ENCODE assay signal across 8 cellular contexts in genomic region chr5:51382759-51383493, GRCh38. TPM values are rescaled to one million over a fixed set of nuclear protein-coding genes. Genes with fewer than 3 reads are reported as not detected.
DNase-seq lines count a peak whose midpoint lies in the region; ATAC-seq and TF ChIP-seq lines count a peak whose summit lies in the region.

TSS of gene ISL1 (plus strand) at chr5:51383448. CDS start at chr5:51383672, 224 bp downstream.

- H3K9me3 ChIP-seq in left lung = no peaks in the 10 kb centered on the region
- H3K9me3 ChIP-seq in subcutaneous abdominal adipose tissue (ENCODE audit: control insufficient read depth in 5 of 5, low read length in 5 of 5) = peaks cover 0 to 3% (median 0%) of the 10 kb centered on the region in 5 donors

- no peaks in the 10 kb centered on the region for H3K36me3 ChIP-seq in left lung
- no peaks in the 10 kb centered on the region for H3K36me3 ChIP-seq in subcutaneous abdominal adipose tissue (ENCODE audit: control insufficient read depth in 5 of 5, insufficient read depth in 5 of 5, low read length in 5 of 5)

- H3K36me3 Mint-ChIP-seq in activated CD8-positive, alpha-beta memory T cell treated with anti-CD3 and anti-CD28 coated beads, Interleukin-2, amount 10 ng/mL, durations not matched to agents 7 days and 5 days = no peaks in the 10 kb centered on the region

- H3K27ac ChIP-seq in caudate nucleus (ENCODE audit: low read depth, low read length) = no peak within 1 kb of the TSS
- no peak within 1 kb of the TSS for H3K27ac ChIP-seq in left lung
- H3K27ac ChIP-seq in subcutaneous abdominal adipose tissue (ENCODE audit: low read depth, low read length) = no peak within 1 kb of the TSS

- peaks cover 99% of the 10 kb centered on the region for H3K27me3 Mint-ChIP-seq in activated CD8-positive, alpha-beta memory T cell treated with anti-CD3 and anti-CD28 coated beads, Interleukin-2, amount 10 ng/mL, durations not matched to agents 7 days and 5 days

- H3K4me3 ChIP-seq in left lung = peak within 1 kb of the TSS; percentile 27
- H3K4me3 ChIP-seq in subcutaneous abdominal adipose tissue (ENCODE audit: low read depth in 1 of 5, low read length in 5 of 5) = peak within 1 kb of the TSS; percentile 49 to 70 (median 60)

- H3K9me3 Mint-ChIP-seq in activated CD8-positive, alpha-beta memory T cell treated with anti-CD3 and anti-CD28 coated beads, Interleukin-2, amount 10 ng/mL, durations not matched to agents 7 days and 5 days (ENCODE audit: low read depth) = no peaks in the 10 kb centered on the region

- H3K4me3 Mint-ChIP-seq in activated CD8-positive, alpha-beta memory T cell treated with anti-CD3 and anti-CD28 coated beads, Interleukin-2, amount 10 ng/mL, durations not matched to agents 7 days and 5 days = peak within 1 kb of the TSS; percentile 39

- peaks cover 16% of the 10 kb centered on the region for H3K4me1 Mint-ChIP-seq in activated CD8-positive, alpha-beta memory T cell treated with anti-CD3 and anti-CD28 coated beads, Interleukin-2, amount 10 ng/mL, durations not matched to agents 7 days and 5 days

- no peak for ATAC-seq in activated CD8-positive, alpha-beta memory T cell treated with anti-CD3 and anti-CD28 coated beads, Interleukin-2, amount 10 ng/mL, durations not matched to agents 7 days and 5 days
- peak; percentile 94 for ATAC-seq in left lung

- no peak for DNase-seq in activated CD8-positive, alpha-beta memory T cell treated with anti-CD3 and anti-CD28 coated beads, Interleukin-2, amount 10 ng/mL, durations not matched to agents 7 days and 5 days
- DNase-seq in activated CD8-positive, alpha-beta memory T cell treated with anti-CD3 and anti-CD28 coated beads, Interleukin-2, amount 50 U/mL, for 4 hours = no peak
- DNase-seq in NCI-H226 (peak; percentile 92), caudate nucleus (lab: John Stamatoyannopoulos, UW) (peak in 42 of 61 donors; percentile 12 to 87 (median 48)), left lung (peak; percentile 46 to 79)
- no peak for DNase-seq in activated CD8-positive, alpha-beta memory T cell treated with anti-CD3 and anti-CD28 coated beads, Interleukin-2, amount 50 U/mL, for 48 hours
- no peak for DNase-seq in activated T-cell treated with anti-CD3 and anti-CD28 coated beads, Interleukin-2, amount 50 U/mL, for 1 hour

- H3K27me3 ChIP-seq in left lung = peaks cover 97 to 100% of the 10 kb centered on the region in 2 donors
- peaks cover 53 to 91% (median 85%) of the 10 kb centered on the region in 5 donors for H3K27me3 ChIP-seq in subcutaneous abdominal adipose tissue (ENCODE audit: control insufficient read depth in 5 of 5, insufficient read depth in 4 of 5, low read length in 5 of 5)

- H3K27ac Mint-ChIP-seq in activated CD8-positive, alpha-beta memory T cell treated with anti-CD3 and anti-CD28 coated beads, Interleukin-2, amount 10 ng/mL, durations not matched to agents 7 days and 5 days = peak within 1 kb of the TSS; percentile 54

- intact Hi-C loops in left lung (cut with DNase I) = no loop called here

- no peak within 1 kb of the TSS for H3K9ac ChIP-seq in subcutaneous abdominal adipose tissue (ENCODE audit: low read length in 5 of 5)

- CTCF ChIA-PET in activated CD8-positive, alpha-beta memory T cell treated with anti-CD3 and anti-CD28 coated beads, Interleukin-2, amount 10 ng/mL, durations not matched to agents 7 days and 5 days (lab: Charles Lee) = interaction anchor here (1.3 kb wide), 1 partner anchor 419 kb away, joined by 3 read pairs; no protein-coding TSS in a partner anchor

- no peak for TF ChIP-seq CTCF in left lung (IDR thresholded peaks at IDR 0.05)

- H3K4me1 ChIP-seq in left lung (peaks cover 6 to 7% of the 10 kb centered on the region in 2 donors), subcutaneous abdominal adipose tissue (ENCODE audit: control insufficient read depth in 5 of 5, insufficient read depth in 5 of 5, low read length in 5 of 5) (peaks cover 1 to 44% (median 42%) of the 10 kb centered on the region in 5 donors)

RNA-seq across cellular contexts. Expression of gene ISL1, which starts in this region (rescaled TPM):
- not detected for total RNA-seq in activated CD8-positive, alpha-beta memory T cell treated with anti-CD3 and anti-CD28 coated beads, Interleukin-2, amount 10 ng/mL, durations not matched to agents 7 days and 5 days
- total RNA-seq in left lung = not detected

Comparison
In these comparisons a context has a peak if more than half of its experiments do, and no peak if none do; other contexts are left out.
1. Peak in DNase-seq, ATAC-seq and H3K4me3 ChIP-seq in left lung; RNA of the gene not detected or under 1 TPM.
2. DNase-seq: peak in NCI-H226 (single experiment) and caudate nucleus (42 of 61); none in activated CD8-positive, alpha-beta memory T cell treated with anti-CD3 and anti-CD28 coated beads, Interleukin-2, amount 10 ng/mL, durations not matched to agents 7 days and 5 days (single experiment), activated CD8-positive, alpha-beta memory T cell treated with anti-CD3 and anti-CD28 coated beads, Interleukin-2, amount 50 U/mL, for 4 hours (single experiment), activated CD8-positive, alpha-beta memory T cell treated with anti-CD3 and anti-CD28 coated beads, Interleukin-2, amount 50 U/mL, for 48 hours (single experiment) and activated T-cell treated with anti-CD3 and anti-CD28 coated beads, Interleukin-2, amount 50 U/mL, for 1 hour (single experiment).